Comparison of ENCODE assay signal across 19 cellular contexts in genomic region chr15:85717212-85717611, GRCh38.
DNase-seq lines count a peak whose midpoint lies in the region; ATAC-seq lines count a peak whose summit lies in the region.
"Had no signal": no experiment of that assay in that cellular context is flagged by ENCODE, and none has a peak within 500 bp of the region (broad histone marks: within the 10 kb centered on the region; RNA-seq: fewer than 3 reads in every experiment).

No MANE protein-coding gene starts in this region.

- no peak for DNase-seq in stimulated activated naive CD8-positive, alpha-beta T cell treated with anti-CD3 and anti-CD28 coated beads, Interleukin-15, Interleukin-2, amounts not matched to agents 100 U/mL and 50 U/mL, for 24 hours
- no peak for DNase-seq in T-helper 17 cell
- DNase-seq in kidney tubule cell (ENCODE audit: low spot score) = peak; percentile 56
- no peak for DNase-seq in NCI-H2196 treated with DMSO at 0.1 percent for 48 hours (lab: John Stamatoyannopoulos, UW; ENCODE audit: unreplicated experiment)
- no peak for DNase-seq in stimulated activated CD4-positive, alpha-beta T cell treated with anti-CD3 and anti-CD28 coated beads, Interleukin-4, amount 100 ng/mL, for 1 hour
- DNase-seq: activated CD4-positive, alpha-beta T cell treated with anti-CD3 and anti-CD28 coated beads, Interleukin-2, amount 50 U/mL, for 1 hour; DMS 273 treated with DMSO at 0.1 percent for 48 hours; foreskin fibroblast; GM23248; MM.1S; NCI-H1694 treated with DMSO at 0.1 percent for 48 hours; NCI-H446 treated with DMSO at 0.1 percent for 48 hours; sigmoid colon; stimulated activated CD4-positive, alpha-beta T cell treated with anti-CD3 and anti-CD28 coated beads, Interleukin-2, amount 100 ng/mL, for 48 hours had no signal

- no peaks in the 10 kb centered on the region for H3K27me3 Mint-ChIP-seq in stimulated activated naive CD8-positive, alpha-beta T cell treated with anti-CD3 and anti-CD28 coated beads, Interleukin-15, Interleukin-2, amounts not matched to agents 100 ng/mL and 50 ng/mL, for 24 hours
- no peaks in the 10 kb centered on the region for H3K27me3 Mint-ChIP-seq in T-helper 17 cell

- no peaks in the 10 kb centered on the region for H3K9me3 ChIP-seq in T-helper 17 cell (ENCODE audit: control insufficient read depth, low read length, poor library complexity, severe bottlenecking)
- H3K9me3 ChIP-seq: ascending aorta, sigmoid colon had no signal

- H3K36me3 Mint-ChIP-seq in stimulated activated naive CD8-positive, alpha-beta T cell treated with anti-CD3 and anti-CD28 coated beads, Interleukin-15, Interleukin-2, amounts not matched to agents 100 ng/mL and 50 ng/mL, for 24 hours (ENCODE audit: low read depth) = peaks cover 93% of the 10 kb centered on the region
- H3K36me3 Mint-ChIP-seq in T-helper 17 cell (ENCODE audit: low read depth) = peaks cover 21% of the 10 kb centered on the region

- H3K4me3 Mint-ChIP-seq in stimulated activated naive CD8-positive, alpha-beta T cell treated with anti-CD3 and anti-CD28 coated beads, Interleukin-15, Interleukin-2, amounts not matched to agents 100 ng/mL and 50 ng/mL, for 24 hours = no peak overlapping the region
- H3K4me3 Mint-ChIP-seq in T-helper 17 cell = no peak overlapping the region
- H3K4me3 Mint-ChIP-seq: activated T-helper 1 cell treated with anti-CD3 and anti-CD28 coated beads, Interleukin-12 subunit alpha, Interleukin-12 subunit beta, Interleukin-2, Interleukin-4 antibody, amounts not matched to agents 30 ng/mL and 10 ng/mL and 1 ng/mL, durations not matched to agents 14 hours and 24 hours and 36 hours had no signal

- no peak for ATAC-seq in stimulated activated naive CD8-positive, alpha-beta T cell treated with anti-CD3 and anti-CD28 coated beads, Interleukin-15, Interleukin-2, amounts not matched to agents 100 U/mL and 50 U/mL, for 24 hours
- ATAC-seq in T-helper 17 cell = no peak
- ATAC-seq in GM19023 (IDR thresholded peaks at IDR 0.05; ENCODE audit: unreplicated experiment) = no peak
- ATAC-seq: left lobe of liver had no signal

- peaks cover 47% of the 10 kb centered on the region for H3K4me1 Mint-ChIP-seq in stimulated activated naive CD8-positive, alpha-beta T cell treated with anti-CD3 and anti-CD28 coated beads, Interleukin-15, Interleukin-2, amounts not matched to agents 100 ng/mL and 50 ng/mL, for 24 hours (ENCODE audit: low read depth)
- peaks cover 26% of the 10 kb centered on the region for H3K4me1 Mint-ChIP-seq in T-helper 17 cell

- H3K9me3 Mint-ChIP-seq in stimulated activated naive CD8-positive, alpha-beta T cell treated with anti-CD3 and anti-CD28 coated beads, Interleukin-15, Interleukin-2, amounts not matched to agents 100 ng/mL and 50 ng/mL, for 24 hours = no peaks in the 10 kb centered on the region
- H3K9me3 Mint-ChIP-seq: activated T-helper 1 cell treated with anti-CD3 and anti-CD28 coated beads, Interleukin-12 subunit alpha, Interleukin-12 subunit beta, Interleukin-2, Interleukin-4 antibody, amounts not matched to agents 30 ng/mL and 10 ng/mL and 1 ng/mL, durations not matched to agents 14 hours and 24 hours and 36 hours had no signal

- peak overlapping the region; percentile 4 for H3K27ac Mint-ChIP-seq in stimulated activated naive CD8-positive, alpha-beta T cell treated with anti-CD3 and anti-CD28 coated beads, Interleukin-15, Interleukin-2, amounts not matched to agents 100 ng/mL and 50 ng/mL, for 24 hours
- H3K27ac Mint-ChIP-seq in T-helper 17 cell = peak overlapping the region; percentile 61
